In the genomic region with DNA sequence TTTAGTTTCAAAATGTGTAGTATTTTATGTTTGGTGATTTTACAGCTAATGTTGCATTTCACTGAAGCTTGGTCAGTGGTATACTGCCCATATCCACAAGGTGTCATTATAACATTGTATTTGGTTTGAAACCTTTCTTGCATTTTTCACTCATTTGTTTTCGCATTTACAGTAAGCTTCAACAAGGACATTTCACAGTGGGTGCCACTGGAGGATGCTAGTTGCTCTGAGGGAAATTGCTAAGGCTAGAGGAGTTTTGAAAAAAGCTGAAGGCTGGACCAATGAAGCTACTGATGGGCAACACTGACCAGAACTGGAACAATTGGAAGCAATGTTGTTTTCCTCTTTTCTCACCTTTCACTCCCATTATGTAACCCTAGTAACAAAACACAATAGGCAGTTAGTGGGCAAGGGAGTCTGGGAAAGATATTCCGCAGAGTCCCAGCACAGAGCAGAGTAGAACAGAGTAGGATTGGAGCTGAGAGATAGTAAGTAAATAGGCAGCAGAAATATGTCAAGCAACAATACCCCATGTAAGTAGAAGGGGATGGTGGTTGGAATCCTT, we compare ENCODE assay signal across 9 cellular contexts. TPM values are rescaled to one million over a fixed set of nuclear protein-coding genes. Genes with fewer than 3 reads are reported as not detected.
DNase-seq lines count a peak whose midpoint lies in the region; ATAC-seq, FAIRE-seq and TF ChIP-seq lines count a peak whose summit lies in the region.
"Had no signal": no experiment of that assay in that cellular context is flagged by ENCODE, and none has a peak within 500 bp of the region (broad histone marks: within the 10 kb centered on the region; RNA-seq: fewer than 3 reads in every experiment).

No MANE protein-coding gene starts in this region.

- H3F3A ChIP-seq in OCI-LY1 (ENCODE audit: insufficient read depth, low read length) = no peaks in the 10 kb centered on the region

- no peaks in the 10 kb centered on the region for H4K20me1 ChIP-seq in OCI-LY1 (ENCODE audit: insufficient read depth, low read length)

- H2AFZ ChIP-seq in OCI-LY1 (ENCODE audit: low read length) = no peak overlapping the region

- no peak overlapping the region for H3K27ac Mint-ChIP-seq in effector memory CD8-positive, alpha-beta T cell
- no peak overlapping the region for H3K27ac Mint-ChIP-seq in activated T-helper 17 cell treated with anti-CD3 and anti-CD28 coated beads, Interleukin-2, amount 50 U/mL, for 72 hours
- H3K27ac Mint-ChIP-seq: T-helper 1 cell treated with Interleukin-12 subunit alpha and Interleukin-12 subunit beta and Interleukin-4 antibody, amounts not matched to agents 30 μg/mL and 1 μg/mL, for 36 hours had no signal

- TF ChIP-seq CTCF in D721Med (IDR thresholded peaks at IDR 0.05; ENCODE audit: insufficient read depth, missing control alignments) = peak; percentile 84
- peak; percentile 88 for TF ChIP-seq CTCF in OCI-LY1 (IDR thresholded peaks at IDR 0.05; ENCODE audit: low read length)

- no peaks in the 10 kb centered on the region for H3K36me3 ChIP-seq in OCI-LY1 (ENCODE audit: insufficient read depth, low read length)

- no peak overlapping the region for H3K4me3 Mint-ChIP-seq in effector memory CD8-positive, alpha-beta T cell
- no peak overlapping the region for H3K4me3 Mint-ChIP-seq in activated T-helper 17 cell treated with anti-CD3 and anti-CD28 coated beads, Interleukin-2, amount 50 U/mL, for 72 hours
- H3K4me3 Mint-ChIP-seq: T-helper 1 cell treated with Interleukin-12 subunit alpha and Interleukin-12 subunit beta and Interleukin-4 antibody, amounts not matched to agents 30 μg/mL and 1 μg/mL, for 36 hours had no signal

- peak; percentile 79 for FAIRE-seq in D721Med (lab: Jason Lieb, UNC)

- H3K27me3 ChIP-seq in OCI-LY1 (ENCODE audit: insufficient read depth, low read length) = no peaks in the 10 kb centered on the region

- H3K4me2 ChIP-seq in OCI-LY1 (ENCODE audit: low read length) = no peak overlapping the region

- ATAC-seq in GM19351 (IDR thresholded peaks at IDR 0.05; ENCODE audit: unreplicated experiment) (peak; percentile 84), HG03558 (IDR thresholded peaks at IDR 0.05; ENCODE audit: extremely low read depth, unreplicated experiment) (peak; percentile 76)
- ATAC-seq in effector memory CD8-positive, alpha-beta T cell (replicated peaks) = peak; percentile 37
- no peak for ATAC-seq in activated T-helper 17 cell treated with anti-CD3 and anti-CD28 coated beads, Interleukin-2, amount 50 U/mL, for 72 hours (replicated peaks)

- no peaks in the 10 kb centered on the region for H3K9me2 ChIP-seq in OCI-LY1 (ENCODE audit: low read depth, low read length)

- no peaks in the 10 kb centered on the region for H3K9me3 Mint-ChIP-seq in effector memory CD8-positive, alpha-beta T cell
- H3K9me3 Mint-ChIP-seq in activated T-helper 17 cell treated with anti-CD3 and anti-CD28 coated beads, Interleukin-2, amount 50 U/mL, for 72 hours = no peaks in the 10 kb centered on the region
- H3K9me3 Mint-ChIP-seq: T-helper 1 cell treated with Interleukin-12 subunit alpha and Interleukin-12 subunit beta and Interleukin-4 antibody, amounts not matched to agents 30 μg/mL and 1 μg/mL, for 36 hours had no signal

- H3K9me3 ChIP-seq in OCI-LY1 (ENCODE audit: low read length) = no peaks in the 10 kb centered on the region

- H3K4me1 ChIP-seq in OCI-LY1 (ENCODE audit: insufficient read depth, low read length, severe bottlenecking) = no peaks in the 10 kb centered on the region

- no peaks in the 10 kb centered on the region for H3K4me1 Mint-ChIP-seq in effector memory CD8-positive, alpha-beta T cell (ENCODE audit: low read depth in 2 of 2)
- no peaks in the 10 kb centered on the region for H3K4me1 Mint-ChIP-seq in activated T-helper 17 cell treated with anti-CD3 and anti-CD28 coated beads, Interleukin-2, amount 50 U/mL, for 72 hours

- no peak overlapping the region for H3K27ac ChIP-seq in OCI-LY1 (ENCODE audit: low read depth, low read length, poor library complexity, severe bottlenecking)

- H3K4me3 ChIP-seq in OCI-LY1 (ENCODE audit: low read depth, low read length, poor library complexity, severe bottlenecking) = no peak overlapping the region

- no peak for DNase-seq in D721Med (ENCODE audit: insufficient read length, low spot score)
- no peak for DNase-seq in effector memory CD8-positive, alpha-beta T cell
- peak; percentile 73 for DNase-seq in medulla oblongata (ENCODE audit: extremely low spot score)
- DNase-seq in stimulated activated CD4-positive, alpha-beta T cell treated with anti-CD3 and anti-CD28 coated beads, Interleukin-2, amount 100 ng/mL, for 24 hours = no peak

- H3K27me3 Mint-ChIP-seq in effector memory CD8-positive, alpha-beta T cell = peaks cover 0 to 17% of the 10 kb centered on the region in 2 donors
- H3K27me3 Mint-ChIP-seq in activated T-helper 17 cell treated with anti-CD3 and anti-CD28 coated beads, Interleukin-2, amount 50 U/mL, for 72 hours = peaks cover 9% of the 10 kb centered on the region

- H3K9ac ChIP-seq in OCI-LY1 (ENCODE audit: low read length) = no peak overlapping the region

- peaks cover 3% of the 10 kb centered on the region for H3K36me3 Mint-ChIP-seq in effector memory CD8-positive, alpha-beta T cell (ENCODE audit: insufficient read depth)
- no peaks in the 10 kb centered on the region for H3K36me3 Mint-ChIP-seq in activated T-helper 17 cell treated with anti-CD3 and anti-CD28 coated beads, Interleukin-2, amount 50 U/mL, for 72 hours (ENCODE audit: low read depth)

- H3K79me2 ChIP-seq in OCI-LY1 (ENCODE audit: insufficient read depth, low read length) = no peaks in the 10 kb centered on the region

RNA-seq across cellular contexts. Expression of gene SRI, which starts 23.6 kb away (rescaled TPM):
- 100 to 1,000 TPM; 133 to 223 TPM for total RNA-seq in activated T-helper 17 cell treated with anti-CD3 and anti-CD28 coated beads, Interleukin-2, amount 50 U/mL, for 72 hours
